13 cellular contexts compared by ENCODE assay signal in genomic region chr12:47766496-47767196, GRCh38. TPM values are rescaled to one million over a fixed set of nuclear protein-coding genes. Genes with fewer than 3 reads are reported as not detected.
A peak's percentile ranks its signal among the peaks of the same experiment; 100 is the strongest.
DNase-seq lines count a peak whose midpoint lies in the region; ATAC-seq and TF ChIP-seq lines count a peak whose summit lies in the region.
"Had no signal": no experiment of that assay in that cellular context is flagged by ENCODE, and none has a peak within 500 bp of the region (broad histone marks: within the 10 kb centered on the region; RNA-seq: fewer than 3 reads in every experiment).

No MANE protein-coding gene starts in this region.

- no peak overlapping the region for H3K4me3 Mint-ChIP-seq in CD8-positive, alpha-beta T cell
- peak overlapping the region; percentile 29 for H3K4me3 Mint-ChIP-seq in activated CD8-positive, alpha-beta T cell treated with anti-CD3 and anti-CD28 coated beads, Interleukin-2, amount 10 ng/mL, durations not matched to agents 7 days and 5 days
- H3K4me3 Mint-ChIP-seq: activated CD4-positive, alpha-beta T cell treated with anti-CD3 and anti-CD28 coated beads, Interleukin-2, amount 10 ng/mL, durations not matched to agents 7 days and 5 days; stimulated activated naive CD8-positive, alpha-beta T cell treated with anti-CD3 and anti-CD28 coated beads, Interleukin-15, Interleukin-2, amounts not matched to agents 100 ng/mL and 50 ng/mL, for 24 hours had no signal

- H3K23ac ChIP-seq in neuronal stem cell (ENCODE audit: low read depth, low read length, poor library complexity) = no peak overlapping the region

- TF ChIP-seq CTCF in CD8-positive, alpha-beta T cell (IDR thresholded peaks at IDR 0.05) = no peak
- TF ChIP-seq CTCF in esophagus squamous epithelium (IDR thresholded peaks at IDR 0.05) = no peak

- H3K36me3 ChIP-seq in CD8-positive, alpha-beta T cell (ENCODE audit: insufficient read depth, low read length) = no peaks in the 10 kb centered on the region
- no peaks in the 10 kb centered on the region for H3K36me3 ChIP-seq in neuronal stem cell (replicated peaks in 1 of 2; ENCODE audit: control insufficient read depth in 2 of 2, insufficient read depth in 2 of 2, low read length in 2 of 2)
- no peaks in the 10 kb centered on the region for H3K36me3 ChIP-seq in esophagus squamous epithelium

- intact Hi-C loops in CD8-positive, alpha-beta T cell (cut with DNase I, micrococcal nuclease) = loop anchor here (1.0 to 5.0 kb wide), 5 partner anchors 22 to 114 kb away; no protein-coding TSS in a partner anchor
- intact Hi-C loops in esophagus squamous epithelium (cut with DNase I) = no loop called here

- peak overlapping the region; percentile 20 for H3K27ac Mint-ChIP-seq in CD8-positive, alpha-beta T cell
- H3K27ac Mint-ChIP-seq in activated CD8-positive, alpha-beta T cell treated with anti-CD3 and anti-CD28 coated beads, Interleukin-2, amount 10 ng/mL, durations not matched to agents 7 days and 5 days = peak overlapping the region; percentile 58
- H3K27ac Mint-ChIP-seq: activated CD4-positive, alpha-beta T cell treated with anti-CD3 and anti-CD28 coated beads, Interleukin-2, amount 10 ng/mL, durations not matched to agents 7 days and 5 days; stimulated activated naive CD8-positive, alpha-beta T cell treated with anti-CD3 and anti-CD28 coated beads, Interleukin-15, Interleukin-2, amounts not matched to agents 100 ng/mL and 50 ng/mL, for 24 hours had no signal

- H3K27ac ChIP-seq in CD8-positive, alpha-beta T cell (ENCODE audit: low read depth, low read length) = no peak overlapping the region
- H3K27ac ChIP-seq in neuronal stem cell (replicated peaks; ENCODE audit: low read length) (no peak overlapping the region), esophagus squamous epithelium (no peak overlapping the region)

- peaks cover 23% of the 10 kb centered on the region for H3K4me1 Mint-ChIP-seq in CD8-positive, alpha-beta T cell (ENCODE audit: low read depth)
- peaks cover 29% of the 10 kb centered on the region for H3K4me1 Mint-ChIP-seq in activated CD8-positive, alpha-beta T cell treated with anti-CD3 and anti-CD28 coated beads, Interleukin-2, amount 10 ng/mL, durations not matched to agents 7 days and 5 days (ENCODE audit: low read depth)

- no peak overlapping the region for H2BK12ac ChIP-seq in neuronal stem cell (ENCODE audit: low read length)

- H2BK5ac ChIP-seq in neuronal stem cell (ENCODE audit: low read length) = no peak overlapping the region

- TF ChIP-seq POLR2A in esophagus squamous epithelium (IDR thresholded peaks at IDR 0.05) = no peak

- H4K91ac ChIP-seq in neuronal stem cell (ENCODE audit: low read depth, low read length, poor library complexity) = no peak overlapping the region

- no peaks in the 10 kb centered on the region for H3K9me3 Mint-ChIP-seq in CD8-positive, alpha-beta T cell
- H3K9me3 Mint-ChIP-seq in activated CD8-positive, alpha-beta T cell treated with anti-CD3 and anti-CD28 coated beads, Interleukin-2, amount 10 ng/mL, durations not matched to agents 7 days and 5 days (ENCODE audit: insufficient read depth) = no peaks in the 10 kb centered on the region
- H3K9me3 Mint-ChIP-seq: activated CD4-positive, alpha-beta T cell treated with anti-CD3 and anti-CD28 coated beads, Interleukin-2, amount 10 ng/mL, durations not matched to agents 7 days and 5 days; activated naive CD4-positive, alpha-beta T cell treated with anti-CD3 and anti-CD28 coated beads, Interleukin-2, amount 50 U/mL, for 72 hours; brain; stimulated activated naive CD8-positive, alpha-beta T cell treated with anti-CD3 and anti-CD28 coated beads, Interleukin-15, Interleukin-2, amounts not matched to agents 100 ng/mL and 50 ng/mL, for 24 hours had no signal

- ATAC-seq in CD8-positive, alpha-beta T cell = peak; percentile 63
- ATAC-seq in HG02852 (IDR thresholded peaks at IDR 0.05; ENCODE audit: unreplicated experiment) = peak; percentile 7
- ATAC-seq in activated CD8-positive, alpha-beta T cell treated with anti-CD3 and anti-CD28 coated beads, Interleukin-2, amount 10 ng/mL, durations not matched to agents 7 days and 5 days = peak; percentile 76
- ATAC-seq in HG03095 (IDR thresholded peaks at IDR 0.05; ENCODE audit: unreplicated experiment) = no peak
- ATAC-seq in GM19467 (IDR thresholded peaks at IDR 0.05; ENCODE audit: unreplicated experiment) = no peak

- WGBS in neuronal stem cell (ENCODE audit: extremely low coverage in 2 of 2, insufficient read length in 2 of 2, insufficient replicate concordance in 1 of 2), 2 donors = no CpG with 5 or more reads among the region's 4 CpGs
- 70 to 80% methylated on average over 1 to 3 of the region's 4 CpGs for WGBS in esophagus squamous epithelium, 2 donors

- H3K4me3 ChIP-seq in CD8-positive, alpha-beta T cell (ENCODE audit: low read depth, low read length) = no peak overlapping the region
- H3K4me3 ChIP-seq in neuronal stem cell (ENCODE audit: low read length in 2 of 2) = no peak overlapping the region
- H3K4me3 ChIP-seq in esophagus squamous epithelium = no peak overlapping the region

- peak overlapping the region; percentile 39 for H3K9ac ChIP-seq in neuronal stem cell (ENCODE audit: low read depth, low read length, poor library complexity)

- H2BK15ac ChIP-seq in neuronal stem cell (ENCODE audit: low read length) = peak overlapping the region; percentile 78

- no peaks in the 10 kb centered on the region for H3K27me3 ChIP-seq in CD8-positive, alpha-beta T cell (ENCODE audit: insufficient read depth, low read length)
- H3K27me3 ChIP-seq in neuronal stem cell (ENCODE audit: control insufficient read depth in 3 of 3, insufficient read depth in 3 of 3, low read depth in 1 of 3, low read length in 3 of 3) (no peaks in the 10 kb centered on the region), esophagus squamous epithelium (no peaks in the 10 kb centered on the region)

- no peaks in the 10 kb centered on the region for H3K36me3 Mint-ChIP-seq in CD8-positive, alpha-beta T cell
- H3K36me3 Mint-ChIP-seq in activated CD8-positive, alpha-beta T cell treated with anti-CD3 and anti-CD28 coated beads, Interleukin-2, amount 10 ng/mL, durations not matched to agents 7 days and 5 days (ENCODE audit: low read depth) = no peaks in the 10 kb centered on the region
- H3K36me3 Mint-ChIP-seq: activated naive CD4-positive, alpha-beta T cell treated with anti-CD3 and anti-CD28 coated beads, Interleukin-2, amount 50 U/mL, for 72 hours; brain had no signal

- no peak overlapping the region for H3K4ac ChIP-seq in neuronal stem cell (ENCODE audit: low read length)

- peaks cover 27% of the 10 kb centered on the region for H3K4me1 ChIP-seq in CD8-positive, alpha-beta T cell (ENCODE audit: insufficient read depth, low read length)
- H3K4me1 ChIP-seq in neuronal stem cell (ENCODE audit: control insufficient read depth in 2 of 2, insufficient read depth in 1 of 2, low read depth in 1 of 2, low read length in 2 of 2) = peaks cover 11 to 15% of the 10 kb centered on the region in 2 donors
- H3K4me1 ChIP-seq in esophagus squamous epithelium = peaks cover 19 to 84% (median 38%) of the 10 kb centered on the region in 3 donors

- CTCF ChIA-PET in CD8-positive, alpha-beta T cell (lab: Charles Lee) = interaction anchor here (0.6 to 18.8 kb wide), 31 partner anchors 11 to 724 kb away, joined by 3 to 500 read pairs (median 6); partner anchors contain the start of genes RAPGEF3 and RPAP3
- CTCF ChIA-PET in activated CD8-positive, alpha-beta T cell treated with anti-CD3 and anti-CD28 coated beads, Interleukin-2, amount 10 ng/mL, durations not matched to agents 7 days and 5 days (lab: Charles Lee) = interaction anchor here (0.6 to 18.4 kb wide), 35 partner anchors 10 to 734 kb away, joined by 3 to 646 read pairs (median 5); partner anchors contain the start of genes ENDOU, PFKM, RAPGEF3 and RPAP3

- H3K18ac ChIP-seq in neuronal stem cell (ENCODE audit: low read length) = peak overlapping the region; percentile 66

- H4K8ac ChIP-seq in neuronal stem cell (ENCODE audit: low read depth, low read length) = no peak overlapping the region

- H3K9me3 ChIP-seq in CD8-positive, alpha-beta T cell (ENCODE audit: low read length) = no peaks in the 10 kb centered on the region
- H3K9me3 ChIP-seq in neuronal stem cell (replicated peaks in 1 of 2; ENCODE audit: control insufficient read depth in 2 of 2, insufficient read depth in 1 of 2, low read depth in 1 of 2, low read length in 2 of 2) (no peaks in the 10 kb centered on the region), esophagus squamous epithelium (no peaks in the 10 kb centered on the region)

- POLR2A ChIA-PET in CD8-positive, alpha-beta T cell (lab: Charles Lee) = interaction anchor here (0.5 to 3.1 kb wide), 5 partner anchors 10 to 65 kb away, joined by 3 to 16 read pairs (median 5); partner anchors contain the start of genes RAPGEF3 and RPAP3
- POLR2A ChIA-PET in activated CD8-positive, alpha-beta T cell treated with anti-CD3 and anti-CD28 coated beads, Interleukin-2, amount 10 ng/mL, durations not matched to agents 7 days and 5 days (lab: Charles Lee) = interaction anchor here (0.9 to 1.8 kb wide), 7 partner anchors 8 to 67 kb away, joined by 3 to 8 read pairs (median 4); partner anchors contain the start of gene RAPGEF3

- H3K79me1 ChIP-seq in neuronal stem cell (ENCODE audit: low read depth, low read length) = no peaks in the 10 kb centered on the region

- H3K27me3 Mint-ChIP-seq in CD8-positive, alpha-beta T cell (ENCODE audit: low read depth) = no peaks in the 10 kb centered on the region
- H3K27me3 Mint-ChIP-seq in activated CD8-positive, alpha-beta T cell treated with anti-CD3 and anti-CD28 coated beads, Interleukin-2, amount 10 ng/mL, durations not matched to agents 7 days and 5 days (ENCODE audit: low read depth) = peaks cover 4% of the 10 kb centered on the region

- no peak overlapping the region for H3K14ac ChIP-seq in neuronal stem cell (ENCODE audit: low read length)

- peak in 1 of 7 experiments; percentile 21 for DNase-seq in CD8-positive, alpha-beta T cell
- peak; percentile 45 for DNase-seq in activated CD8-positive, alpha-beta T cell treated with anti-CD3 and anti-CD28 coated beads, Interleukin-2, amount 10 ng/mL, durations not matched to agents 7 days and 5 days
- DNase-seq in neuronal stem cell (ENCODE audit: low spot score) (no peak), NCI-H2196 treated with DMSO at 0.1 percent for 48 hours (lab: John Stamatoyannopoulos, UW; ENCODE audit: unreplicated experiment) (no peak), esophagus squamous epithelium (lab: John Stamatoyannopoulos, UW) (no peak)
- DNase-seq: cortex of kidney had no signal

- H2AK5ac ChIP-seq in neuronal stem cell (ENCODE audit: low read depth, low read length) = no peak overlapping the region

- no peak overlapping the region for H2AFZ ChIP-seq in neuronal stem cell (ENCODE audit: low read length)

- no peak overlapping the region for H3K4me2 ChIP-seq in neuronal stem cell (ENCODE audit: insufficient read depth, low read length, poor library complexity, severe bottlenecking)

- H2BK120ac ChIP-seq in neuronal stem cell (ENCODE audit: low read depth, low read length) = no peak overlapping the region

RNA-seq across cellular contexts. Expression of gene SLC48A1, which starts 6.4 kb away (rescaled TPM):
- total RNA-seq in CD8-positive, alpha-beta T cell = 1 to 10 TPM; 4.3 to 5.5 TPM
- total RNA-seq in activated CD8-positive, alpha-beta T cell treated with anti-CD3 and anti-CD28 coated beads, Interleukin-2, amount 10 ng/mL, durations not matched to agents 7 days and 5 days = 1 to 10 TPM; 7.0 to 8.1 TPM
- 12.5 TPM for polyA plus RNA-seq in neuronal stem cell (2013, experiment 1 of 2)
- polyA plus RNA-seq in neuronal stem cell (2013, experiment 2 of 2) = 12.3 TPM
- 10 to 100 TPM; 18.9 to 35.4 (median 25.4) TPM for total RNA-seq in esophagus squamous epithelium

RNA-seq across cellular contexts. Expression of gene RAPGEF3, which starts 8.0 kb away (rescaled TPM):
- under 1 TPM; 0.14 to 0.25 TPM for total RNA-seq in CD8-positive, alpha-beta T cell
- under 1 TPM in 1 of 2 experiments, not detected in 1; 0.24 TPM for total RNA-seq in activated CD8-positive, alpha-beta T cell treated with anti-CD3 and anti-CD28 coated beads, Interleukin-2, amount 10 ng/mL, durations not matched to agents 7 days and 5 days
- polyA plus RNA-seq in neuronal stem cell (2013, experiment 1 of 2) = 1.3 TPM
- polyA plus RNA-seq in neuronal stem cell (2013, experiment 2 of 2) = 1.1 TPM
- total RNA-seq in esophagus squamous epithelium = 10 to 100 TPM; 12.9 to 39.3 (median 22.5) TPM

RNA-seq across cellular contexts. Expression of gene ENDOU, which starts 41.4 kb away (rescaled TPM):
- total RNA-seq in CD8-positive, alpha-beta T cell = under 1 TPM in 1 of 2 experiments, not detected in 1; 0.22 TPM
- not detected for total RNA-seq in activated CD8-positive, alpha-beta T cell treated with anti-CD3 and anti-CD28 coated beads, Interleukin-2, amount 10 ng/mL, durations not matched to agents 7 days and 5 days
- polyA plus RNA-seq in neuronal stem cell (2013, experiment 1 of 2) = not detected
- 0.07 TPM for polyA plus RNA-seq in neuronal stem cell (2013, experiment 2 of 2)
- 100 to 1,000 TPM in 1 of 4 donors, 10 to 100 TPM in 3; 39.8 to 112 (median 46.3) TPM for total RNA-seq in esophagus squamous epithelium
- total RNA-seq: activated CD4-positive, alpha-beta T cell treated with anti-CD3 and anti-CD28 coated beads, Interleukin-2, amount 10 ng/mL, durations not matched to agents 7 days and 5 days; activated naive CD4-positive, alpha-beta T cell treated with anti-CD3 and anti-CD28 coated beads, Interleukin-2, amount 50 U/mL, for 72 hours had no signal

RNA-seq across cellular contexts. Expression of gene HDAC7, which starts 53.1 kb away (rescaled TPM):
- total RNA-seq in CD8-positive, alpha-beta T cell = 10 to 100 TPM; 87.3 to 91.4 TPM
- 100 to 1,000 TPM; 180 to 207 TPM for total RNA-seq in activated CD8-positive, alpha-beta T cell treated with anti-CD3 and anti-CD28 coated beads, Interleukin-2, amount 10 ng/mL, durations not matched to agents 7 days and 5 days
- polyA plus RNA-seq in neuronal stem cell (2013, experiment 1 of 2) = 26.3 TPM
- polyA plus RNA-seq in neuronal stem cell (2013, experiment 2 of 2) = 27.4 TPM
- total RNA-seq in esophagus squamous epithelium = 10 to 100 TPM; 19.8 to 37.2 (median 24.0) TPM

Comparison
In these comparisons a context has a peak if more than half of its experiments do, and no peak if none do; other contexts are left out.
1. ATAC-seq: peak in CD8-positive, alpha-beta T cell (single experiment), HG02852 (single experiment) and activated CD8-positive, alpha-beta T cell treated with anti-CD3 and anti-CD28 coated beads, Interleukin-2, amount 10 ng/mL, durations not matched to agents 7 days and 5 days (single experiment); none in HG03095 (single experiment) and GM19467 (single experiment).
2. RNA of gene RAPGEF3, which starts 8.0 kb away (total RNA-seq): 12.9 to 39.3 TPM in esophagus squamous epithelium; 0.14 to 0.25 TPM in CD8-positive, alpha-beta T cell and 0.24 TPM in activated CD8-positive, alpha-beta T cell treated with anti-CD3 and anti-CD28 coated beads, Interleukin-2, amount 10 ng/mL, durations not matched to agents 7 days and 5 days; every median in the first group is over 10 times any median in the second.
3. RNA of gene ENDOU, which starts 41.4 kb away (total RNA-seq): 39.8 to 112 TPM in esophagus squamous epithelium; 0.22 TPM in CD8-positive, alpha-beta T cell and not detected in activated CD8-positive, alpha-beta T cell treated with anti-CD3 and anti-CD28 coated beads, Interleukin-2, amount 10 ng/mL, durations not matched to agents 7 days and 5 days; every median in the first group is over 10 times any median in the second.